ENCODE assay signal across 10 cellular contexts in genomic region chr3:128483657-128484403, GRCh38. TPM values are rescaled to one million over a fixed set of nuclear protein-coding genes. Genes with fewer than 3 reads are reported as not detected.
DNase-seq lines count a peak whose midpoint lies in the region; ATAC-seq, FAIRE-seq and TF ChIP-seq lines count a peak whose summit lies in the region.
"Had no signal": no experiment of that assay in that cellular context is flagged by ENCODE, and none has a peak within 500 bp of the region (broad histone marks: within the 10 kb centered on the region; RNA-seq: fewer than 3 reads in every experiment).

No MANE protein-coding gene starts in this region.

- no peak overlapping the region for H4K5ac ChIP-seq in H9 (ENCODE audit: insufficient read length, low read depth, low read length)

- no peak for TF ChIP-seq POLR2A in lower leg skin (IDR thresholded peaks at IDR 0.05)

- H2BK120ac ChIP-seq in H9 (ENCODE audit: low read depth, low read length, poor library complexity, severe bottlenecking): no peak overlapping the region

- no peak overlapping the region for H3K4ac ChIP-seq in H9 (ENCODE audit: low read depth, low read length)

- H3K36me3 Mint-ChIP-seq in H9 (ENCODE audit: insufficient read depth in 1 of 3, low read depth in 3 of 3) (peaks cover 0 to 6% (median 0%) of the 10 kb centered on the region in 3 experiments; a peak in 3 of 7 replicates), activated B cell treated with CpG ODN at 0.5 μM for 24 hours (ENCODE audit: low read depth) (no peaks in the 10 kb centered on the region)
- H3K36me3 Mint-ChIP-seq: memory B cell had no signal

- H3K9me3 Mint-ChIP-seq in H9 (peaks cover 2 to 3% of the 10 kb centered on the region in 2 experiments; a peak in 2 of 5 replicates), activated B cell treated with CpG ODN at 0.5 μM for 24 hours (no peaks in the 10 kb centered on the region)
- H3K9me3 Mint-ChIP-seq: memory B cell had no signal

- H3K4me3 ChIP-seq in kidney (ENCODE audit: low read length in 2 of 2) (peak overlapping the region in 1 of 2 donors; percentile 47), subcutaneous abdominal adipose tissue (ENCODE audit: low read depth in 1 of 5, low read length in 5 of 5) (peak overlapping the region in 3 of 5 donors; percentile 19 to 77 (median 46)), lower leg skin (ENCODE audit: low read depth, poor library complexity, severe bottlenecking) (no peak overlapping the region), ascending aorta (no peak overlapping the region)

- peaks cover 100% of the 10 kb centered on the region for H3K27me3 Mint-ChIP-seq in H9 (ENCODE audit: low read depth)
- H3K27me3 Mint-ChIP-seq in activated B cell treated with CpG ODN at 0.5 μM for 24 hours: peaks cover 71% of the 10 kb centered on the region

- CTCF ChIA-PET in activated B cell treated with CpG ODN at 0.5 μM for 24 hours (lab: Charles Lee): no interaction called here

- H3K79me2 ChIP-seq in H9 (ENCODE audit: insufficient read depth, low read length): no peaks in the 10 kb centered on the region

- no peak overlapping the region for H3K9ac ChIP-seq in H9 (ENCODE audit: extremely low read depth, insufficient read length, low read length)
- H3K9ac ChIP-seq in kidney (ENCODE audit: low read length in 2 of 2): peak overlapping the region in 1 of 2 donors; percentile 51
- peak overlapping the region in 2 of 5 donors; percentile 20 to 35 for H3K9ac ChIP-seq in subcutaneous abdominal adipose tissue (ENCODE audit: low read length in 5 of 5)

- no peaks in the 10 kb centered on the region for H3K79me1 ChIP-seq in H9 (ENCODE audit: insufficient read depth, low read depth, low read length, poor library complexity, severe bottlenecking)

- no peak overlapping the region for H3K23ac ChIP-seq in H9 (ENCODE audit: insufficient read length, low read depth, low read length)

- H3K23me2 ChIP-seq in H9 (ENCODE audit: insufficient read length, low read depth, low read length, poor library complexity, severe bottlenecking): peaks cover 21% of the 10 kb centered on the region

- H4K8ac ChIP-seq in H9 (replicated peaks; ENCODE audit: insufficient read length, low read depth, low read length): no peak overlapping the region

- no peak overlapping the region for H2BK15ac ChIP-seq in H9 (ENCODE audit: low read depth, low read length)

- no peak for ATAC-seq in activated B cell treated with CpG ODN at 0.5 μM for 24 hours (ENCODE audit: low read depth)
- no peak for ATAC-seq in GM21825 (IDR thresholded peaks at IDR 0.05; ENCODE audit: unreplicated experiment)

- H3K36me3 ChIP-seq in kidney (ENCODE audit: control insufficient read depth in 1 of 2, insufficient read depth in 2 of 2, low read length in 2 of 2) (peaks cover 0 to 3% of the 10 kb centered on the region in 2 donors), subcutaneous abdominal adipose tissue (ENCODE audit: control insufficient read depth in 5 of 5, insufficient read depth in 5 of 5, low read length in 5 of 5) (no peaks in the 10 kb centered on the region), ascending aorta (no peaks in the 10 kb centered on the region)

- peaks cover 84% of the 10 kb centered on the region for H3K27me3 ChIP-seq in H9 (ENCODE audit: insufficient read depth, low read length)
- peaks cover 65 to 88% (median 76%) of the 10 kb centered on the region in 5 donors for H3K27me3 ChIP-seq in subcutaneous abdominal adipose tissue (ENCODE audit: control insufficient read depth in 5 of 5, insufficient read depth in 4 of 5, low read length in 5 of 5)
- H3K27me3 ChIP-seq in ascending aorta: peaks cover 43% of the 10 kb centered on the region

- intact Hi-C loops in activated B cell treated with CpG ODN at 0.5 μM for 24 hours (cut with micrococcal nuclease) (no loop called here), kidney (cut with DNase I) (no loop called here), lower leg skin (cut with DNase I; ENCODE audit: low total_unique reads) (no loop called here), ascending aorta (cut with DNase I) (no loop called here)

- H3K4me1 Mint-ChIP-seq in H9: peaks cover 44 to 83% of the 10 kb centered on the region in 2 experiments
- peaks cover 35% of the 10 kb centered on the region for H3K4me1 Mint-ChIP-seq in activated B cell treated with CpG ODN at 0.5 μM for 24 hours

- peak overlapping the region; percentile 48 to 76 for H3K4me3 Mint-ChIP-seq in H9
- H3K4me3 Mint-ChIP-seq in activated B cell treated with CpG ODN at 0.5 μM for 24 hours: peak overlapping the region; percentile 68

- H3K4me1 ChIP-seq in H9 (ENCODE audit: insufficient read depth, low read length) (peaks cover 2% of the 10 kb centered on the region; the same call in 1 of the 2 replicates), kidney (ENCODE audit: control insufficient read depth in 1 of 2, insufficient read depth in 1 of 2, low read depth in 1 of 2, low read length in 2 of 2) (peaks cover 4 to 13% of the 10 kb centered on the region in 2 donors), subcutaneous abdominal adipose tissue (ENCODE audit: control insufficient read depth in 5 of 5, insufficient read depth in 5 of 5, low read length in 5 of 5) (peaks cover 3 to 90% (median 62%) of the 10 kb centered on the region in 5 donors), ascending aorta (peaks cover 7 to 22% of the 10 kb centered on the region in 2 donors)

- no peak overlapping the region for H2BK5ac ChIP-seq in H9 (ENCODE audit: insufficient read length, low read length)

- POLR2A ChIA-PET in activated B cell treated with CpG ODN at 0.5 μM for 24 hours (lab: Charles Lee): interaction anchor here (0.6 kb wide), 1 partner anchor 330 kb away, joined by 7 read pairs; no protein-coding TSS in a partner anchor

- no peak for TF ChIP-seq CTCF in H9 (conservative IDR thresholded peaks at IDR 0.05)
- no peak for TF ChIP-seq CTCF in activated B cell treated with CpG ODN at 0.5 μM for 24 hours (IDR thresholded peaks at IDR 0.05)
- TF ChIP-seq CTCF in kidney (IDR thresholded peaks at IDR 0.05; ENCODE audit: borderline replicate concordance, extremely low read depth, insufficient read depth): no peak
- no peak for TF ChIP-seq CTCF in lower leg skin (IDR thresholded peaks at IDR 0.05)
- no peak for TF ChIP-seq CTCF in ascending aorta (IDR thresholded peaks at IDR 0.05)

- peak overlapping the region; percentile 45 for H3K4me2 ChIP-seq in H9 (ENCODE audit: insufficient read depth, insufficient read length, low read length)

- no peaks in the 10 kb centered on the region for H3K9me3 ChIP-seq in H9 (ENCODE audit: control insufficient read depth, low read depth, low read length)
- no peaks in the 10 kb centered on the region for H3K9me3 ChIP-seq in kidney (ENCODE audit: control insufficient read depth in 1 of 2, low read length in 2 of 2)
- no peaks in the 10 kb centered on the region for H3K9me3 ChIP-seq in subcutaneous abdominal adipose tissue (ENCODE audit: control insufficient read depth in 5 of 5, low read length in 5 of 5)
- no peaks in the 10 kb centered on the region for H3K9me3 ChIP-seq in ascending aorta

- H2AFZ ChIP-seq in H9 (ENCODE audit: low read length): no peak overlapping the region

- H3K14ac ChIP-seq in H9 (ENCODE audit: insufficient read depth, low read length): no peak overlapping the region

- WGBS in H9 (ENCODE audit: extremely low coverage, insufficient read length, low lambda C conversion rate): no CpG with 5 or more reads among the region's 26 CpGs
- WGBS in lower leg skin, 2 donors: 15 to 16% methylated on average over 26 of the region's 26 CpGs

- H2BK20ac ChIP-seq in H9 (ENCODE audit: low read depth, low read length, poor library complexity, severe bottlenecking): no peak overlapping the region

- no peak overlapping the region for H2BK12ac ChIP-seq in H9 (ENCODE audit: insufficient read length, low read depth, low read length)

- H3K27ac ChIP-seq in H9 (ENCODE audit: insufficient read length, low read depth, low read length): no peak overlapping the region
- H3K27ac ChIP-seq in kidney (ENCODE audit: low read depth in 2 of 2, low read length in 2 of 2): peak overlapping the region; percentile 61 to 76
- peak overlapping the region; percentile 69 for H3K27ac ChIP-seq in subcutaneous abdominal adipose tissue (ENCODE audit: low read depth, low read length)
- H3K27ac ChIP-seq in ascending aorta: no peak overlapping the region

- FAIRE-seq in kidney (lab: Jason Lieb, UNC): no peak

- H3K56ac ChIP-seq in H9 (ENCODE audit: insufficient read length, low read depth, low read length): no peak overlapping the region

- H4K91ac ChIP-seq in H9 (ENCODE audit: insufficient read length, low read depth, low read length): no peak overlapping the region

- H2AK5ac ChIP-seq in H9 (ENCODE audit: insufficient read length, low read length): no peak overlapping the region

- no peak overlapping the region for H3K18ac ChIP-seq in H9 (ENCODE audit: insufficient read length, low read depth, low read length)

- peaks cover 7% of the 10 kb centered on the region for H4K20me1 ChIP-seq in H9 (ENCODE audit: control insufficient read depth, insufficient read depth, insufficient read length)

- DNase-seq in H9 (peak; percentile 64), activated B cell treated with CpG ODN at 0.5 μM for 24 hours (no peak), kidney (peak; percentile 73), lower leg skin (ENCODE audit: low spot score in 2 of 2) (no peak), ascending aorta (ENCODE audit: low spot score in 2 of 2) (no peak)
- DNase-seq: activated CD4-positive, alpha-beta T cell treated with anti-CD3 and anti-CD28 coated beads, Interleukin-2, amount 50 U/mL, for 1 hour had no signal

- H3K27ac Mint-ChIP-seq in H9 (no peak overlapping the region), activated B cell treated with CpG ODN at 0.5 μM for 24 hours (no peak overlapping the region)
- H3K27ac Mint-ChIP-seq: memory B cell had no signal

- H3T11ph ChIP-seq in H9 (ENCODE audit: low read length): no peak overlapping the region

RNA-seq across cellular contexts. Expression of gene GATA2, which starts 9.2 kb away (rescaled TPM):
- total RNA-seq in H9 (2021) (1.9 and 2.7 TPM in 2 replicates), activated B cell treated with CpG ODN at 0.5 μM for 24 hours (not detected in 2 replicates), kidney (31.4 TPM), lower leg skin (1 to 10 TPM; 2.3 to 9.3 (median 6.6) TPM), ascending aorta (56.0 TPM)
- 22.9 TPM for polyA plus RNA-seq in kidney (ENCODE audit: insufficient read depth, low read depth, low replicate concordance)

RNA-seq across cellular contexts. Expression of gene DNAJB8, which starts 17.1 kb away (rescaled TPM):
- total RNA-seq in H9 (2021) (not detected in 2 replicates), activated B cell treated with CpG ODN at 0.5 μM for 24 hours (not detected in 2 replicates), kidney (not detected), lower leg skin (not detected), ascending aorta (not detected)
- polyA plus RNA-seq in kidney (ENCODE audit: insufficient read depth, low read depth, low replicate concordance): not detected
- total RNA-seq: HT1080 had no signal

Comparison
In these comparisons a context has a peak if more than half of its experiments do, and no peak if none do; other contexts are left out.
1. DNase-seq: peak in H9 (single experiment) and kidney (single experiment); none in activated B cell treated with CpG ODN at 0.5 μM for 24 hours (single experiment), lower leg skin (0 of 2) and ascending aorta (0 of 2).
2. H3K27ac ChIP-seq: peak in kidney (2 of 2) and subcutaneous abdominal adipose tissue (single experiment); none in H9 (single experiment) and ascending aorta (0 of 2).
3. H3K4me3 ChIP-seq: peak in subcutaneous abdominal adipose tissue (3 of 5); none in lower leg skin (single experiment) and ascending aorta (0 of 2).